1 cellular context compared by ENCODE assay signal in genomic region chr13:44894001-44894770, GRCh38.
TF ChIP-seq lines count a peak whose summit lies in the region.

No MANE protein-coding gene starts in this region.

TF ChIP-seq in WTC11, 78 proteins besides CTCF, POLR2A, EP300 and RAD21:
- peak; percentile 44; the same call in 1 of the 2 replicates for TF ChIP-seq PRDM15 (CRISPR knock-in tag; IDR thresholded peaks at IDR 0.05)
- no peak for TF ChIP-seq ZMAT4 (CRISPR knock-in tag; IDR thresholded peaks at IDR 0.05)
